Comparison of ENCODE assay signal across 3 cellular contexts in the genomic region with DNA sequence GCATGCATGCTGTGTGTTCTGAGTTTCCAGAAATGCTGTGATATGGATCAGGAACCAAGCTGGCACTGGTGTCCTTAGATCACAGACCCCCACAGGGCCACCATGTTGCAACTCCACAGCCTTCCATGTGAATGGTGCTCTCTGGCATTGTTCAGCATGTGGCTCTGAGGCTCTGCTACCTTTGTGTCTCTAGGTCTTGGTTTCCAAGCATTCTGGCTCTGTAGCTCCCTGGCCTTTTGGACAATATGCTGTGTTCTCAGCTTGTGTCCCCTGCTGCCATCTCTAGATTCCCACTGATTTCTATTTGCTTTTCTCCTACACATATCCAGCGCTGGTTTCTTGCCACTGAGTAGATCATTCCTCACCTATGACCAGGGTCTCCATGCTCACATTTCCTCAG.
A peak's percentile ranks its signal among the peaks of the same experiment; 100 is the strongest.
TF ChIP-seq lines count a peak whose summit lies in the region.

No MANE protein-coding gene starts in this region.

TF ChIP-seq in HEK293, 187 proteins besides CTCF, POLR2A, EP300 and RAD21:
- TF ChIP-seq ZNF140 (tag by site-specific recombination; IDR thresholded peaks at IDR 0.05), result no peak
- TF ChIP-seq GLIS2 (tag by site-specific recombination; IDR thresholded peaks at IDR 0.05), result no peak
- no peak for TF ChIP-seq TRIM28 (IDR thresholded peaks at IDR 0.05; ENCODE audit: borderline replicate concordance, low read length)
- TF ChIP-seq TCF7L2 (IDR thresholded peaks at IDR 0.05; ENCODE audit: borderline replicate concordance, low read depth, low read length), result no peak
- peak; percentile 74; the same call in 1 of the 2 replicates for TF ChIP-seq ZIC2 (tag by site-specific recombination; IDR thresholded peaks at IDR 0.05)

TF ChIP-seq in K562, 482 proteins besides CTCF, POLR2A, EP300 and RAD21:
- TF ChIP-seq MIER1 (IDR thresholded peaks at IDR 0.05; ENCODE audit: low read depth), result no peak
- peak; percentile 4; the same call in 1 of the 2 replicates for TF ChIP-seq SP1 (CRISPR knock-in tag; IDR thresholded peaks at IDR 0.05)
- no peak for TF ChIP-seq MCM7 (IDR thresholded peaks at IDR 0.05)

TF ChIP-seq in SK-N-SH treated with all-trans-retinoic acid at 6 μM for 48 hours, 23 proteins besides CTCF, POLR2A, EP300 and RAD21:
- TF ChIP-seq BACH2 (CRISPR knock-in tag; IDR thresholded peaks at IDR 0.05; ENCODE audit: borderline replicate concordance) (no peak), ISL1 (CRISPR knock-in tag; IDR thresholded peaks at IDR 0.05) (no peak), ZNF565 (CRISPR knock-in tag; conservative IDR thresholded peaks at IDR 0.05; ENCODE audit: low read depth) (no peak), OSR1 (CRISPR knock-in tag; IDR thresholded peaks at IDR 0.05) (no peak), ESRRG (CRISPR knock-in tag; IDR thresholded peaks at IDR 0.05) (no peak), ZC3H10 (CRISPR knock-in tag; IDR thresholded peaks at IDR 0.05) (no peak), ZNF70 (CRISPR knock-in tag; IDR thresholded peaks at IDR 0.05) (no peak), ARNTL (CRISPR knock-in tag; IDR thresholded peaks at IDR 0.05; ENCODE audit: borderline replicate concordance, low read depth) (no peak), ZNF8 (CRISPR knock-in tag; IDR thresholded peaks at IDR 0.05) (no peak), SNAI2 (CRISPR knock-in tag; IDR thresholded peaks at IDR 0.05) (no peak), GLIS3 (CRISPR knock-in tag; IDR thresholded peaks at IDR 0.05) (no peak)
- TF ChIP-seq, protein P1, sequence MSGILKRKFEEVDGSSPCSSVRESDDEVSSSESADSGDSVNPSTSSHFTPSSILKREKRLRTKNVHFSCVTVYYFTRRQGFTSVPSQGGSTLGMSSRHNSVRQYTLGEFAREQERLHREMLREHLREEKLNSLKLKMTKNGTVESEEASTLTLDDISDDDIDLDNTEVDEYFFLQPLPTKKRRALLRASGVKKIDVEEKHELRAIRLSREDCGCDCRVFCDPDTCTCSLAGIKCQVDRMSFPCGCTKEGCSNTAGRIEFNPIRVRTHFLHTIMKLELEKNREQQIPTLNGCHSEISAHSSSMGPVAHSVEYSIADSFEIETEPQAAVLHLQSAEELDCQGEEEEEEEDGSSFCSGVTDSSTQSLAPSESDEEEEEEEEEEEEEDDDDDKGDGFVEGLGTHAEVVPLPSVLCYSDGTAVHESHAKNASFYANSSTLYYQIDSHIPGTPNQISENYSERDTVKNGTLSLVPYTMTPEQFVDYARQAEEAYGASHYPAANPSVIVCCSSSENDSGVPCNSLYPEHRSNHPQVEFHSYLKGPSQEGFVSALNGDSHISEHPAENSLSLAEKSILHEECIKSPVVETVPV (CRISPR knock-in tag; IDR thresholded peaks at IDR 0.05), result no peak
- TF ChIP-seq, protein P2, sequence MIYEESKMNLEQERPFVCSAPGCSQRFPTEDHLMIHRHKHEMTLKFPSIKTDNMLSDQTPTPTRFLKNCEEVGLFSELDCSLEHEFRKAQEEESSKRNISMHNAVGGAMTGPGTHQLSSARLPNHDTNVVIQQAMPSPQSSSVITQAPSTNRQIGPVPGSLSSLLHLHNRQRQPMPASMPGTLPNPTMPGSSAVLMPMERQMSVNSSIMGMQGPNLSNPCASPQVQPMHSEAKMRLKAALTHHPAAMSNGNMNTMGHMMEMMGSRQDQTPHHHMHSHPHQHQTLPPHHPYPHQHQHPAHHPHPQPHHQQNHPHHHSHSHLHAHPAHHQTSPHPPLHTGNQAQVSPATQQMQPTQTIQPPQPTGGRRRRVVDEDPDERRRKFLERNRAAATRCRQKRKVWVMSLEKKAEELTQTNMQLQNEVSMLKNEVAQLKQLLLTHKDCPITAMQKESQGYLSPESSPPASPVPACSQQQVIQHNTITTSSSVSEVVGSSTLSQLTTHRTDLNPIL (CRISPR knock-in tag; IDR thresholded peaks at IDR 0.05; ENCODE audit: low read depth), result no peak
